ENCODE assay signal across 8 cellular contexts in the genomic region with DNA sequence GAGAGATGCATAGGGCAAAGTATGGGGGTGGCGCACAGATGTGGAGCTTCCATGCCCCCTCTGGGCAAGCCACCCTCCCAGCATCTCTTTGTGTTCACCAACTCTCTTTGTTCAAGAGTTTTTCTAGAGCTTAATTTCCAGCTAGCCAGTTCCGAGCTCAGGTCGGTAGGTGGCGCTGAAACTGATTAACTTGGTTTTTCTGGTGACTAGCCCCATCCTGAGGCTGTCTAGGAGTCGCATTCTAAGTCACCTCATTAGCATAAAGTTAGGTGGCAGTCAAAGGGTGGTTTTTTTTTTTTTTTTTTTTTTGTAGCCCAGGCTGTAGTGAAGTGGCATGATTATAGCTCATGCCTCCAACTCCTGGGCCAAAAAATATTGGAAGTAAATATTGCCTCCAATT.
DNase-seq lines count a peak whose midpoint lies in the region; ATAC-seq and TF ChIP-seq lines count a peak whose summit lies in the region.

No MANE protein-coding gene starts in this region.

- no peaks in the 10 kb centered on the region for H3K4me1 Mint-ChIP-seq in activated T-cell treated with anti-CD3 and anti-CD28 coated beads, Interleukin-2, amount 50 U/mL, for 24 hours (ENCODE audit: low read depth)

- no peak overlapping the region for H3K27ac ChIP-seq in AG04450 (ENCODE audit: low read depth, low read length)
- H3K27ac ChIP-seq in liver (ENCODE audit: low read depth in 1 of 2, low read length in 2 of 2), result no peak overlapping the region
- H3K27ac ChIP-seq in caudate nucleus (ENCODE audit: low read depth, low read length), result no peak overlapping the region

- H3K9me3 ChIP-seq in AG04450 (ENCODE audit: control insufficient read depth, insufficient read depth, low read length) (no peaks in the 10 kb centered on the region), liver (ENCODE audit: control insufficient read depth in 4 of 4, low read length in 3 of 4) (no peaks in the 10 kb centered on the region)

- 35% methylated on average over 5 of the region's 5 CpGs for WGBS in liver

- H3K27me3 ChIP-seq in AG04450 (ENCODE audit: control insufficient read depth, insufficient read depth, low read length) (no peaks in the 10 kb centered on the region), liver (ENCODE audit: control insufficient read depth in 4 of 4, insufficient read depth in 4 of 4, low read length in 3 of 4) (peaks cover 0 to 4% (median 0%) of the 10 kb centered on the region in 4 donors)

- TF ChIP-seq CTCF in AG04450 (IDR thresholded peaks at IDR 0.05; ENCODE audit: low read depth, low read length) (peak; percentile 65), GM13977 (IDR thresholded peaks at IDR 0.05; ENCODE audit: extremely low read depth, insufficient read depth, missing control alignments) (peak; percentile 69), liver (IDR thresholded peaks at IDR 0.05; ENCODE audit: low read depth, low read length, missing input control) (peak; percentile 37)

- H3K4me3 Mint-ChIP-seq in activated T-cell treated with anti-CD3 and anti-CD28 coated beads, Interleukin-2, amount 50 U/mL, for 24 hours, result no peak overlapping the region

- peak; percentile 31 to 57 for TF ChIP-seq RAD21 in liver (IDR thresholded peaks at IDR 0.05)

- H3K4me3 ChIP-seq in AG04450 (ENCODE audit: low read depth, low read length) (no peak overlapping the region), liver (ENCODE audit: low read depth in 1 of 3, low read length in 3 of 3) (no peak overlapping the region)

- POLR2A ChIA-PET in AG04450 (lab: Yijun Ruan, JAX), result interaction anchor here (0.6 kb wide), 1 partner anchor 39 kb away, joined by 3 read pairs; no protein-coding TSS in a partner anchor

- no peaks in the 10 kb centered on the region for H3K4me1 ChIP-seq in liver (ENCODE audit: control insufficient read depth in 4 of 4, insufficient read depth in 4 of 4, low read length in 3 of 4)

- ATAC-seq in HG03520 (IDR thresholded peaks at IDR 0.05; ENCODE audit: unreplicated experiment) (peak; percentile 69), HG03135 (IDR thresholded peaks at IDR 0.05; ENCODE audit: unreplicated experiment) (no peak)

- H3K27me3 Mint-ChIP-seq in activated T-cell treated with anti-CD3 and anti-CD28 coated beads, Interleukin-2, amount 50 U/mL, for 24 hours, result peaks cover 16% of the 10 kb centered on the region

- no peaks in the 10 kb centered on the region for H3K36me3 Mint-ChIP-seq in activated T-cell treated with anti-CD3 and anti-CD28 coated beads, Interleukin-2, amount 50 U/mL, for 24 hours (ENCODE audit: low read depth)

- no peak overlapping the region for H3K27ac Mint-ChIP-seq in activated T-cell treated with anti-CD3 and anti-CD28 coated beads, Interleukin-2, amount 50 U/mL, for 24 hours

- H3K9me3 Mint-ChIP-seq in activated T-cell treated with anti-CD3 and anti-CD28 coated beads, Interleukin-2, amount 50 U/mL, for 24 hours, result no peaks in the 10 kb centered on the region

- CTCF ChIA-PET in AG04450 (lab: Charles Lee), result interaction anchor here (0.6 to 2.2 kb wide), 44 partner anchors 9 to 1069 kb away, joined by 3 to 26 read pairs (median 5); no protein-coding TSS in a partner anchor

- no peaks in the 10 kb centered on the region for H3K36me3 ChIP-seq in liver (ENCODE audit: control insufficient read depth in 4 of 4, insufficient read depth in 3 of 4, low read depth in 1 of 4, low read length in 3 of 4)

- no peak overlapping the region for H3K9ac ChIP-seq in liver (ENCODE audit: low read depth in 1 of 2, low read length in 2 of 2)

- DNase-seq in AG04450 (ENCODE audit: low read depth, low spot score) (no peak), GM13977 (ENCODE audit: low spot score) (peak; percentile 14), caudate nucleus (lab: John Stamatoyannopoulos, UW) (no peak), DMS153 (lab: John Stamatoyannopoulos, UW) (no peak)
- peak; percentile 42 for DNase-seq in activated T-cell treated with anti-CD3 and anti-CD28 coated beads, Interleukin-2, amount 50 U/mL, for 24 hours

- in situ Hi-C loops in GM13977 (cut with MboI; ENCODE audit: low pct_unique_long_range_greater_than_20kb, low sequenced_read_pairs, unreplicated experiment), result no loop called here

TF ChIP-seq in liver, 16 proteins besides CTCF, POLR2A, EP300 and RAD21:
- TF ChIP-seq RXRA (IDR thresholded peaks at IDR 0.05), result no peak
- no peak for TF ChIP-seq JUND (IDR thresholded peaks at IDR 0.05)

Comparison
In these comparisons a context has a peak if more than half of its experiments do, and no peak if none do; other contexts are left out.
1. DNase-seq: peak in GM13977 (single experiment) and activated T-cell treated with anti-CD3 and anti-CD28 coated beads, Interleukin-2, amount 50 U/mL, for 24 hours (single experiment); none in AG04450 (single experiment), caudate nucleus (0 of 61) and DMS153 (single experiment).
2. Peak in every context shown above with its lines, with median percentiles within 50 percentile points of each other: CTCF ChIP-seq.